ENCODE assay signal across 8 cellular contexts in the genomic region with DNA sequence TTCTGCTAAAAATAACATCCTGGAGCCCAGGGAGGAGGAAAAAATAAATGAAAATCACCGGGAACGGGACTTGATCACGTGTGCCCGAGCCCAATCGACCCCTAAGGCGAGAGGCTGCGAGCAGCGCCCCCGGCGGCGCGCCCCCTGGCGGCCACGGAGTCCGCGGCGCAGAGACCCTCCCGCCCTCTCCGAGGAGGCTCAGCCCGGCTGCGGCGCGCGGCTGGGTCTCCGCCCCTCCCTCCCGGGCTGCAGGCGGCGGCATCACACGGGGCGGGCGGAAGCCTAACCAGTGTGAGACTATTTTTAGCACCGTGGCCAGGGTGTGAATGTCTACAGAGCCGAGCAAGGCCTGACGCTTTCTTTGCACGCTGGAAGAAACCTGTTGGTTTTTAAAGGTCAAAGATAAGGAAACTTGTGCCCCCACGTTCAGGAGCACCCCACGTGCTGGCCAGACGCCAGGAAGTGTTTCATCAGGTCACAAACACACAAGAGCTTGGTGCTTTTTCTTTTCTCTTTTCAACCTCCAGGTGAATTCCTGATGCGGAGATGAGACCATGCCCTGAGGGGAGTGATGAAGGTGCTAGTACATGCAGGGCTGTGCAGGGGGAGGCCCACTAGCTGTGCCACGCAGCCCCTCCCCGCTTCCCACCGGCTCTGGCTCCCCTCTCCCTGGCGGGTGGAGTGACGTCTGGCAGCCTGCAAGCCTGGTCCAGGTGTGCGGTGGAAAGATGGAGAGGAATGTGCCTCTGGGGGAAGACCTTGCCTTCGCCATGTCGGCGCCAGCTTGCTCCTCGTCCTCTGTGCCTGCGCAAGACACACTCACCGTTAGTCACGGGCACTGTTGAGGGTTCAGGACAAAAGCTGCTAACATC. TPM values are rescaled to one million over a fixed set of nuclear protein-coding genes. Genes with fewer than 3 reads are reported as not detected.
DNase-seq lines count a peak whose midpoint lies in the region; ATAC-seq and TF ChIP-seq lines count a peak whose summit lies in the region.

No MANE protein-coding gene starts in this region.

- H3K4me1 ChIP-seq in HUES48 (ENCODE audit: control insufficient read depth, insufficient read depth, low read length) (peaks cover 13% of the 10 kb centered on the region), endodermal cell (ENCODE audit: control insufficient read depth, insufficient read depth, low read length) (peaks cover 6% of the 10 kb centered on the region)

- peaks cover 8% of the 10 kb centered on the region for H3K36me3 Mint-ChIP-seq in endodermal cell (ENCODE audit: low read depth)

- H3K27ac ChIP-seq in HUES48 (ENCODE audit: low read depth, low read length) = peak overlapping the region; percentile 71
- H3K27ac ChIP-seq in endodermal cell (ENCODE audit: low read depth, low read length) = no peak overlapping the region

- DNase-seq in DMS 273 (lab: John Stamatoyannopoulos, UW; ENCODE audit: unreplicated experiment) = peak; percentile 97
- DNase-seq in NOMO-1 treated with DMSO at 0.1 percent for 48 hours (lab: John Stamatoyannopoulos, UW; ENCODE audit: unreplicated experiment) = peak; percentile 88
- DNase-seq in activated CD8-positive, alpha-beta memory T cell treated with anti-CD3 and anti-CD28 coated beads, Interleukin-2, amount 50 U/mL, for 1 hour (ENCODE audit: extremely low read depth) = peak; percentile 83
- DNase-seq in endodermal cell = peak; percentile 97
- DNase-seq in midbrain (lab: John Stamatoyannopoulos, UW) = peak; percentile 86
- DNase-seq in stimulated activated CD8-positive, alpha-beta memory T cell treated with anti-CD3 and anti-CD28 coated beads, Interleukin-2, amount 100 ng/mL, for 1 hour (ENCODE audit: low read depth in 2 of 2) = peak; percentile 83 to 84

- peak; percentile 93 for ATAC-seq in GM21447 (IDR thresholded peaks at IDR 0.05; ENCODE audit: unreplicated experiment)

- H3K9me3 ChIP-seq in HUES48 (ENCODE audit: control insufficient read depth, insufficient read depth, low read length) (no peaks in the 10 kb centered on the region), endodermal cell (ENCODE audit: control insufficient read depth, low read length) (no peaks in the 10 kb centered on the region)

- WGBS in endodermal cell (ENCODE audit: insufficient coverage in 1 of 2, insufficient read length in 1 of 2), 2 experiments = 6 to 21% methylated on average over 22 to 52 of the region's 52 CpGs

- H3K9me3 Mint-ChIP-seq in endodermal cell = peaks cover 14% of the 10 kb centered on the region

- peaks cover 17% of the 10 kb centered on the region for H3K4me1 Mint-ChIP-seq in endodermal cell

- H3K27me3 ChIP-seq in HUES48 (ENCODE audit: control insufficient read depth, insufficient read depth, low read length) (peaks cover 9% of the 10 kb centered on the region; the same call in 1 of the 2 replicates), endodermal cell (ENCODE audit: control insufficient read depth, insufficient read depth, low read length, poor library complexity, severe bottlenecking) (no peaks in the 10 kb centered on the region)

- H3K9ac ChIP-seq in HUES48 (ENCODE audit: low read depth, low read length) = no peak overlapping the region; the same call in 1 of the 2 replicates
- no peak overlapping the region for H3K9ac ChIP-seq in endodermal cell (ENCODE audit: extremely low read depth, low read length, poor library complexity, severe bottlenecking)

- H3K4me3 ChIP-seq in HUES48 (ENCODE audit: low read depth, low read length) (peak overlapping the region; percentile 43; the same call in 1 of the 2 replicates), endodermal cell (ENCODE audit: low read length) (peak overlapping the region; percentile 66)

- H3K27ac Mint-ChIP-seq in endodermal cell = peak overlapping the region; percentile 76

- TF ChIP-seq CTCF in endodermal cell (conservative IDR thresholded peaks at IDR 0.05) = peak; percentile 100

- H3K27me3 Mint-ChIP-seq in endodermal cell (ENCODE audit: insufficient read depth) = peaks cover 25% of the 10 kb centered on the region

- H3K36me3 ChIP-seq in HUES48 (ENCODE audit: control insufficient read depth, insufficient read depth, low read length) (no peaks in the 10 kb centered on the region), endodermal cell (ENCODE audit: control insufficient read depth, insufficient read depth, low read length) (no peaks in the 10 kb centered on the region)

- peak overlapping the region; percentile 40 for H3K4me3 Mint-ChIP-seq in endodermal cell

RNA-seq across cellular contexts. Expression of a gene that starts 35.3 kb away (rescaled TPM):
- 100 to 1,000 TPM; 124 to 139 TPM for total RNA-seq in endodermal cell
- polyA plus RNA-seq in endodermal cell (2013, experiment 1 of 2) = 68.6 TPM
- 67.9 TPM for polyA plus RNA-seq in endodermal cell (2013, experiment 2 of 2)
